ENCODE assay signal across 1 cellular context in the genomic region with DNA sequence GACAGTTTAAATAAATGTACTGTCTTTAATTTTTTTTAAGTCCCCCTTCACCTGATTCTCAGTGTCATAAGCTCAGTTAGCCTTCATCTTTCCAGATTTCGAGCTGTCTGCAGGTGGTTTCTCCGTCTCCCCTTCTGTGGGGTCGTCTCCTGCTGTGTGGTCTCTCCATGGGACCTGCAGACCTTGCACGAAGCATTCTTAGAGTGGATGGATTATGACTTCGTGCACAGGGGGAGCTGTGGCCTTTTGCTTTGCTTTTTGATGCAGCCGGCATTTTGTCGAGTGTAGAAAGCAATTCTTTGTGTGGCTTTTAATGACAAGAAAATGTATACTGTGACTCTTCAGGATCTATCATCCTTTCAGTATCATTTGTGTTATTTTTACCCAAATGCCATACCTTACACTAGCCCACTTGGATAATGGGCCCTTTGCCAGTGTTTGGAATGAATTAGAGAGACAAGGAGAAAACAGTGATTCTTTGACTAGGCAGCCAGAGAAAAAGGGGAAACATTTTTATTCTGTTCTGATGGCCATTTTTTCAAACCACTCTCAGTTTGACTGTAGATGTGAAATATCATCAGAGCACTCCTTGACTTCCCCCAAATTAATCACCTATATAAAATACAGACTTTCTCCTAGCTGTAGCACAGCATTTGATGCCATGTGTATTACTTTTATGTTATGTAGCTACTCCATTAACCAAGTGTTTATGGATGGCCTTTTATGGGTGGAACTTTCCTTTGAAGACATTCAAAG.
TF ChIP-seq lines count a peak whose summit lies in the region.

No MANE protein-coding gene starts in this region.

TF ChIP-seq in IMR-90, 13 proteins besides CTCF, POLR2A, EP300 and RAD21:
- TF ChIP-seq RFX5 (IDR thresholded peaks at IDR 0.05; ENCODE audit: low read depth, low read length), result no peak
- TF ChIP-seq NFE2L2 (IDR thresholded peaks at IDR 0.05; ENCODE audit: low read depth, low read length), result no peak
- TF ChIP-seq BHLHE40 (IDR thresholded peaks at IDR 0.05; ENCODE audit: low read depth, low read length), result no peak
